Comparison of ENCODE assay signal across 8 cellular contexts in genomic region chr5:148730955-148731898, GRCh38.
DNase-seq lines count a peak whose midpoint lies in the region; ATAC-seq, FAIRE-seq and TF ChIP-seq lines count a peak whose summit lies in the region.

No MANE protein-coding gene starts in this region.

- no peaks in the 10 kb centered on the region for H3K9me1 ChIP-seq in endothelial cell of umbilical vein (replicated peaks; ENCODE audit: control insufficient read depth, extremely low read depth, insufficient read depth, low read length)

- CTCF ChIA-PET in endothelial cell of umbilical vein (lab: Charles Lee), result interaction anchor here (0.6 to 10.1 kb wide), 170 partner anchors 8 to 877 kb away, joined by 3 to 388 read pairs (median 5); partner anchors contain the start of gene SPINK13

- peak overlapping the region in 1 of 6 donors; percentile 38 for H3K27ac Mint-ChIP-seq in naive B cell
- H3K27ac Mint-ChIP-seq in stimulated activated effector memory CD8-positive, alpha-beta T cell treated with anti-CD3 and anti-CD28 coated beads, Interleukin-12 subunit alpha, Interleukin-12 subunit beta, amount 100 ng/mL, for 72 hours, result peak overlapping the region; percentile 7

- no peaks in the 10 kb centered on the region for H4K20me1 ChIP-seq in endothelial cell of umbilical vein (replicated peaks; ENCODE audit: control insufficient read depth, extremely low read depth, insufficient read depth, low read length)

- no peaks in the 10 kb centered on the region for H3K27me3 ChIP-seq in endothelial cell of umbilical vein (ENCODE audit: control insufficient read depth in 2 of 2, insufficient read depth in 2 of 2, low read length in 2 of 2)

- no peak overlapping the region for H3K27ac ChIP-seq in endothelial cell of umbilical vein (ENCODE audit: insufficient read depth, low read depth, low read length)

- ATAC-seq in GM21447 (IDR thresholded peaks at IDR 0.05; ENCODE audit: unreplicated experiment) (peak; percentile 91), naive B cell (ENCODE audit: low read depth in 2 of 2) (peak; percentile 88 to 94)
- ATAC-seq in stimulated activated effector memory CD8-positive, alpha-beta T cell treated with anti-CD3 and anti-CD28 coated beads, Interleukin-12 subunit alpha, Interleukin-12 subunit beta, amount 100 ng/mL, for 72 hours, result peak; percentile 92

- no peaks in the 10 kb centered on the region for H3K36me3 ChIP-seq in endothelial cell of umbilical vein (ENCODE audit: control insufficient read depth in 2 of 2, extremely low read depth in 1 of 2, insufficient read depth in 2 of 2, low read length in 2 of 2)

- no peaks in the 10 kb centered on the region for H3K9me3 Mint-ChIP-seq in naive B cell
- H3K9me3 Mint-ChIP-seq in stimulated activated effector memory CD8-positive, alpha-beta T cell treated with anti-CD3 and anti-CD28 coated beads, Interleukin-12 subunit alpha, Interleukin-12 subunit beta, amount 100 ng/mL, for 72 hours, result no peaks in the 10 kb centered on the region

- dilution Hi-C loops in endothelial cell of umbilical vein (cut with MboI; ENCODE audit: extremely low pct_ligation_motif_present, low sequenced_read_pairs), result loop anchor here (25.0 kb wide), 1 partner anchor 381 kb away; no protein-coding TSS in a partner anchor

- no peaks in the 10 kb centered on the region for H3K36me3 Mint-ChIP-seq in naive B cell
- H3K36me3 Mint-ChIP-seq in stimulated activated effector memory CD8-positive, alpha-beta T cell treated with anti-CD3 and anti-CD28 coated beads, Interleukin-12 subunit alpha, Interleukin-12 subunit beta, amount 100 ng/mL, for 72 hours, result no peaks in the 10 kb centered on the region

- H3K4me1 Mint-ChIP-seq in naive B cell, result peaks cover 2 to 21% (median 7%) of the 10 kb centered on the region in 3 donors
- peaks cover 25% of the 10 kb centered on the region for H3K4me1 Mint-ChIP-seq in stimulated activated effector memory CD8-positive, alpha-beta T cell treated with anti-CD3 and anti-CD28 coated beads, Interleukin-12 subunit alpha, Interleukin-12 subunit beta, amount 100 ng/mL, for 72 hours

- peak; percentile 48 for DNase-seq in DMS 273 treated with DMSO at 0.1 percent for 48 hours (lab: John Stamatoyannopoulos, UW)
- peak; percentile 89 for DNase-seq in HT-29 (ENCODE audit: low spot score)
- DNase-seq in NOMO-1 treated with dmso at 0.1 percent for 144 hours (lab: John Stamatoyannopoulos, UW; ENCODE audit: unreplicated experiment), result peak; percentile 50
- peak in 2 of 3 experiments; percentile 4 to 16 for DNase-seq in activated CD8-positive, alpha-beta memory T cell treated with anti-CD3 and anti-CD28 coated beads for 48 hours (ENCODE audit: low read depth in 2 of 3, low spot score in 2 of 3)
- peak; percentile 89 for DNase-seq in endothelial cell of umbilical vein (ENCODE audit: low read depth, low spot score)
- DNase-seq in naive B cell, result peak; percentile 60
- DNase-seq in stimulated activated effector memory CD8-positive, alpha-beta T cell treated with anti-CD3 and anti-CD28 coated beads, Interleukin-12 subunit alpha, Interleukin-12 subunit beta, amount 100 ng/mL, for 72 hours (ENCODE audit: low spot score in 2 of 2), result peak; percentile 36 to 71

- no peaks in the 10 kb centered on the region for H3K79me2 ChIP-seq in endothelial cell of umbilical vein (ENCODE audit: control insufficient read depth, insufficient read depth, low read length)

- H3K4me2 ChIP-seq in endothelial cell of umbilical vein (ENCODE audit: insufficient read depth, low read length), result peak overlapping the region; percentile 31

- peaks cover 0 to 4% (median 0%) of the 10 kb centered on the region in 3 donors for H3K27me3 Mint-ChIP-seq in naive B cell

- no peaks in the 10 kb centered on the region for H3K9me3 ChIP-seq in endothelial cell of umbilical vein (replicated peaks; ENCODE audit: control insufficient read depth, insufficient read depth, low read length)

- H3K9ac ChIP-seq in endothelial cell of umbilical vein (replicated peaks; ENCODE audit: extremely low read depth, insufficient read depth, low read length), result no peak overlapping the region

- H2AFZ ChIP-seq in endothelial cell of umbilical vein (ENCODE audit: low read depth, low read length), result peak overlapping the region; percentile 55

- H3K4me1 ChIP-seq in endothelial cell of umbilical vein (ENCODE audit: control insufficient read depth, extremely low read depth, insufficient read depth, low read length), result peaks cover 23% of the 10 kb centered on the region

- intact Hi-C loops in endothelial cell of umbilical vein (cut with micrococcal nuclease), result loop anchor here (1.0 to 2.0 kb wide), 8 partner anchors 182 to 874 kb away; no protein-coding TSS in a partner anchor

- H3K4me3 Mint-ChIP-seq in naive B cell, result peak overlapping the region in 2 of 8 donors; percentile 31 to 35
- H3K4me3 Mint-ChIP-seq in stimulated activated effector memory CD8-positive, alpha-beta T cell treated with anti-CD3 and anti-CD28 coated beads, Interleukin-12 subunit alpha, Interleukin-12 subunit beta, amount 100 ng/mL, for 72 hours, result peak overlapping the region; percentile 42

- peak; percentile 85 for FAIRE-seq in endothelial cell of umbilical vein (lab: Jason Lieb, UNC)

- POLR2A ChIA-PET in endothelial cell of umbilical vein (lab: Charles Lee), result interaction anchor here (0.8 kb wide), 1 partner anchor 287 kb away, joined by 3 read pairs; no protein-coding TSS in a partner anchor

- no TSS peak for BruUV-seq in endothelial cell of umbilical vein (replicated peaks; lab: Mats Ljungman, UMichigan)

- no peak for TF ChIP-seq POLR2A in endothelial cell of umbilical vein (IDR thresholded peaks at IDR 0.05; ENCODE audit: low read depth, low read length)

- H3K4me3 ChIP-seq in endothelial cell of umbilical vein (replicated peaks in 1 of 3; ENCODE audit: insufficient read depth in 1 of 3, low read depth in 1 of 3, low read length in 3 of 3), result no peak overlapping the region

- TF ChIP-seq CTCF in endothelial cell of umbilical vein (IDR thresholded peaks at IDR 0.05; ENCODE audit: extremely low read depth in 1 of 2, insufficient read depth in 1 of 2, low read depth in 1 of 2, low read length in 2 of 2), result peak; percentile 78 to 82

TF ChIP-seq in endothelial cell of umbilical vein, 7 proteins besides CTCF, POLR2A, EP300 and RAD21:
- TF ChIP-seq MAX (IDR thresholded peaks at IDR 0.05; ENCODE audit: insufficient read depth, insufficient read length) (no peak), GATA2 (IDR thresholded peaks at IDR 0.05; ENCODE audit: insufficient read depth, insufficient read length, low read depth, low read length) (no peak), MYC (IDR thresholded peaks at IDR 0.05; ENCODE audit: low read depth, low read length) (no peak), FOS (IDR thresholded peaks at IDR 0.05; ENCODE audit: borderline replicate concordance, insufficient read depth, low read length) (no peak), EZH2 (IDR thresholded peaks at IDR 0.05; ENCODE audit: borderline replicate concordance, low read depth, low read length, severe bottlenecking) (no peak), POLR2AphosphoS5 (IDR thresholded peaks at IDR 0.05; ENCODE audit: insufficient read depth, low read depth, low read length) (no peak), JUN (IDR thresholded peaks at IDR 0.05; ENCODE audit: borderline replicate concordance, insufficient read depth, insufficient read length, low read depth) (no peak)

Comparison
In these comparisons a context has a peak if more than half of its experiments do, and no peak if none do; other contexts are left out.
1. DNase-seq: peak in every context shown above with its lines; median percentile 89 in HT-29; 89 in endothelial cell of umbilical vein; 60 in naive B cell; 54 in stimulated activated effector memory CD8-positive, alpha-beta T cell treated with anti-CD3 and anti-CD28 coated beads, Interleukin-12 subunit alpha, Interleukin-12 subunit beta, amount 100 ng/mL, for 72 hours; 50 in NOMO-1 treated with dmso at 0.1 percent for 144 hours; 48 in DMS 273 treated with DMSO at 0.1 percent for 48 hours; 10 in activated CD8-positive, alpha-beta memory T cell treated with anti-CD3 and anti-CD28 coated beads for 48 hours.